18 cellular contexts compared by ENCODE assay signal in the genomic region with DNA sequence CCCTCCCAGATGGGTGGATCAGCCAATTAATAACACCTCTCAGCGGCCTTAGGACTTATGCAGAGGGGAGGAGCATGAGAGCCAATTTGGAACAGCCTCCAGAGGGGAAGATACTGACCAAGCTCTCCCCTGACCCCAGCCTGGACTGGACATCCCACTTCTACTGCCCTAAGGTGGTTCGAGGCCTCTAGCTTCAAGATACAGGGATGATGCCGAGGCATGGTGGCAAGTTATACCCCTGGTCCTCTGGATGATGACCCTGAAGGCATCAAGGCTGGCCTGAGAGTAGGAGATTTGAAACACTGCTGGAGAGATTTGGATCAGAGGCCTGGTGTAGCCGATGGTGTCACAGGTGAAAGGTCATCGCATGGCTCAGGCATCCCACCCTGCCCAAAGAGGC. TPM values are rescaled to one million over a fixed set of nuclear protein-coding genes. Genes with fewer than 3 reads are reported as not detected.
DNase-seq lines count a peak whose midpoint lies in the region; ATAC-seq, FAIRE-seq and TF ChIP-seq lines count a peak whose summit lies in the region.
"Had no signal": no experiment of that assay in that cellular context is flagged by ENCODE, and none has a peak within 500 bp of the region (broad histone marks: within the 10 kb centered on the region; RNA-seq: fewer than 3 reads in every experiment).

No MANE protein-coding gene starts in this region.

- H3K27ac ChIP-seq in right atrium auricular region: no peak overlapping the region
- H3K27ac ChIP-seq in right cardiac atrium (ENCODE audit: low read length): no peak overlapping the region
- H3K27ac ChIP-seq in K562 (ENCODE audit: extremely low read depth, low read depth, low read length): no peak overlapping the region
- no peak overlapping the region for H3K27ac ChIP-seq in SK-N-SH (ENCODE audit: low read depth in 2 of 2, low read length in 1 of 2)
- H3K27ac ChIP-seq: C4-2B, HL-60 had no signal

- POLR2A ChIA-PET in K562 (lab: Yijun Ruan, JAX) (interaction anchor here (0.5 to 1.6 kb wide), 3 partner anchors 9 to 90 kb away, joined by 3 to 4 read pairs (median 3); no protein-coding TSS in a partner anchor), SK-N-SH (lab: Yijun Ruan, JAX) (no interaction called here)

- no peak for ATAC-seq in right cardiac atrium
- ATAC-seq in K562: no peak
- ATAC-seq in esophagus mucosa: peak; percentile 37
- ATAC-seq: GM12878 had no signal

- H3K4me1 ChIP-seq in right atrium auricular region (peaks cover 0 to 21% of the 10 kb centered on the region in 2 donors), right cardiac atrium (ENCODE audit: control insufficient read depth, insufficient read depth, low read length) (peaks cover 5% of the 10 kb centered on the region), K562 (replicated peaks in 1 of 2; ENCODE audit: control insufficient read depth in 2 of 2, insufficient read depth in 2 of 2, low read length in 2 of 2) (peaks cover 0 to 20% of the 10 kb centered on the region in 2 experiments; a peak in 2 of 5 replicates), SK-N-SH (ENCODE audit: control insufficient read depth in 1 of 2, insufficient read depth in 2 of 2, low read depth in 1 of 2, low read length in 1 of 2) (peaks cover 0 to 9% of the 10 kb centered on the region in 2 experiments; a peak in 1 of 4 replicates)
- H3K4me1 ChIP-seq: BE2C had no signal

- intact Hi-C loops in right cardiac atrium (cut with DNase I) (loop anchor here in 3 of 4 donors (5.0 to 10.0 kb wide), 4 partner anchors 172 to 415 kb away; no protein-coding TSS in a partner anchor), K562 (cut with micrococcal nuclease) (loop anchor here (5.0 kb wide), 3 partner anchors 72 to 412 kb away; no protein-coding TSS in a partner anchor)

- TF ChIP-seq EP300 in K562 (IDR thresholded peaks at IDR 0.05; ENCODE audit: low read length) (no peak), SK-N-SH (IDR thresholded peaks at IDR 0.05; ENCODE audit: borderline replicate concordance in 1 of 2, low read depth in 1 of 2, low read length in 1 of 2) (no peak)

- BruUV-seq in K562 (replicated peaks; lab: Mats Ljungman, UMichigan): no TSS peak

- in situ Hi-C loops in K562 (cut with MboI): no loop called here

- WGBS in right cardiac atrium: 94% methylated on average over 5 of the region's 5 CpGs
- 6% methylated on average over 5 of the region's 5 CpGs for WGBS in K562 (ENCODE audit: insufficient coverage, low coverage, missing lambda C conversion rate)
- whole genome bisulfite sequencing in SK-N-SH (ENCODE audit: low lambda C conversion rate): 51% methylated on average over 3 of the region's 5 CpGs

- peak; percentile 28 for DNase-seq in right atrium auricular region (ENCODE audit: low spot score)
- no peak for DNase-seq in right cardiac atrium
- no peak for DNase-seq in K562 (ENCODE audit: extremely low read depth in 1 of 4, low spot score in 3 of 4)
- no peak for DNase-seq in urothelium cell line (ENCODE audit: low spot score)
- DNase-seq in SK-N-SH: no peak
- DNase-seq in activated CD4-positive, alpha-beta T cell treated with anti-CD3 and anti-CD28 coated beads, Interleukin-2, amount 50 U/mL, for 4 hours: no peak
- DNase-seq in NCI-H146 (lab: John Stamatoyannopoulos, UW): no peak
- DNase-seq: BE2C; CD4-positive, alpha-beta memory T cell; DMS79; GOT3; H9 had no signal

- H3F3A ChIP-seq in SK-N-SH (replicated peaks; ENCODE audit: insufficient read depth): no peaks in the 10 kb centered on the region

- no peak for FAIRE-seq in K562 (lab: Jason Lieb, UNC)
- peak; percentile 56 for FAIRE-seq in urothelium cell line (lab: Jason Lieb, UNC)
- FAIRE-seq: A204.1, GM12878, GM18507 had no signal

- H3K79me2 ChIP-seq in K562 (ENCODE audit: control insufficient read depth, insufficient read depth, low read length) (no peaks in the 10 kb centered on the region), SK-N-SH (ENCODE audit: insufficient read depth) (no peaks in the 10 kb centered on the region)

- TF ChIP-seq RAD21 in K562 (CRISPR knock-in tag; conservative IDR thresholded peaks at IDR 0.05 in 1 of 2, IDR thresholded peaks at IDR 0.05 in 1 of 2) (no peak), SK-N-SH (IDR thresholded peaks at IDR 0.05; ENCODE audit: low read length) (no peak)

- H3K27me3 ChIP-seq in right atrium auricular region: no peaks in the 10 kb centered on the region
- H3K27me3 ChIP-seq in right cardiac atrium (ENCODE audit: control insufficient read depth, insufficient read depth): no peaks in the 10 kb centered on the region
- H3K27me3 ChIP-seq in K562 (ENCODE audit: control insufficient read depth in 2 of 2, insufficient read depth in 2 of 2, low read length in 2 of 2): peaks cover 64 to 76% of the 10 kb centered on the region in 2 experiments
- peaks cover 46% of the 10 kb centered on the region for H3K27me3 ChIP-seq in SK-N-SH (ENCODE audit: insufficient read depth)

- H4K20me1 ChIP-seq in K562 (replicated peaks; ENCODE audit: control insufficient read depth, insufficient read depth, low read length) (peaks cover 9% of the 10 kb centered on the region; the same call in 1 of the 2 replicates), SK-N-SH (ENCODE audit: insufficient read depth) (no peaks in the 10 kb centered on the region)

- no peaks in the 10 kb centered on the region for H3K36me3 ChIP-seq in right atrium auricular region
- H3K36me3 ChIP-seq in K562 (ENCODE audit: control insufficient read depth, insufficient read depth, low read length): no peaks in the 10 kb centered on the region
- H3K36me3 ChIP-seq in SK-N-SH (replicated peaks in 1 of 2; ENCODE audit: control insufficient read depth in 1 of 2, insufficient read depth in 2 of 2, low read length in 1 of 2): no peaks in the 10 kb centered on the region
- H3K36me3 ChIP-seq: BE2C had no signal

- H3K4me2 ChIP-seq in K562 (ENCODE audit: insufficient read depth, low read length) (no peak overlapping the region), SK-N-SH (no peak overlapping the region)

- H2AFZ ChIP-seq in K562 (ENCODE audit: low read depth, low read length) (no peak overlapping the region), SK-N-SH (ENCODE audit: low read depth) (no peak overlapping the region)

- CTCF ChIA-PET in K562 (lab: Yijun Ruan, JAX; ENCODE audit: low intra/inter-chr PET ratio) (no interaction called here), SK-N-SH (lab: Yijun Ruan, JAX) (interaction anchor here (1.1 to 12.3 kb wide), 8 partner anchors 11 to 308 kb away, joined by 3 to 223 read pairs (median 16); a partner anchor contains a TSS)

- TF ChIP-seq POLR2A in K562 (conservative IDR thresholded peaks at IDR 0.05): no peak

- H3K4me3 ChIP-seq in right atrium auricular region (no peak overlapping the region), right cardiac atrium (ENCODE audit: low read length) (no peak overlapping the region), K562 (no peak overlapping the region), SK-N-SH (ENCODE audit: low read depth in 2 of 2, low read length in 1 of 2) (no peak overlapping the region)
- H3K4me3 ChIP-seq: GM12878 had no signal

- no peaks in the 10 kb centered on the region for H3K9me1 ChIP-seq in K562 (ENCODE audit: control insufficient read depth, insufficient read depth, low read length)

- no peaks in the 10 kb centered on the region for H3K9me3 ChIP-seq in right atrium auricular region
- H3K9me3 ChIP-seq in right cardiac atrium (ENCODE audit: control insufficient read depth, low read length): no peaks in the 10 kb centered on the region
- no peaks in the 10 kb centered on the region for H3K9me3 ChIP-seq in K562 (replicated peaks; ENCODE audit: control insufficient read depth, insufficient read depth, low read depth, low read length)
- H3K9me3 ChIP-seq in SK-N-SH: no peaks in the 10 kb centered on the region
- H3K9me3 ChIP-seq: BE2C had no signal

- no peak for TF ChIP-seq CTCF in right atrium auricular region (IDR thresholded peaks at IDR 0.05)
- no peak for TF ChIP-seq CTCF in K562 (IDR thresholded peaks at IDR 0.05 in 2 of 3, conservative IDR thresholded peaks at IDR 0.05 in 1 of 3; ENCODE audit: insufficient read depth in 2 of 3, low read depth in 1 of 3, low read length in 3 of 3)
- TF ChIP-seq CTCF in SK-N-SH (IDR thresholded peaks at IDR 0.05): no peak

- H3K9me2 ChIP-seq in SK-N-SH: no peaks in the 10 kb centered on the region

- no peak overlapping the region for H3K9ac ChIP-seq in K562 (ENCODE audit: insufficient read depth in 1 of 2, low read depth in 2 of 2, low read length in 2 of 2)
- no peak overlapping the region for H3K9ac ChIP-seq in SK-N-SH

TF ChIP-seq in K562, 482 proteins besides CTCF, POLR2A, EP300 and RAD21 (continues in another document):
- TF ChIP-seq NR2C1 (IDR thresholded peaks at IDR 0.05) (no peak), NR2C1 (tag; IDR thresholded peaks at IDR 0.05) (peak; percentile 41; the same call in 1 of the 2 replicates)

TF ChIP-seq in SK-N-SH, 30 proteins besides CTCF, POLR2A, EP300 and RAD21 (continues in another document):
- no peak for TF ChIP-seq ELF1 (IDR thresholded peaks at IDR 0.05)

RNA-seq across cellular contexts. Expression of a gene that starts 3.2 kb away (rescaled TPM):
- total RNA-seq in right atrium auricular region (1 to 10 TPM; 3.9 to 4.4 TPM), right cardiac atrium (1 to 10 TPM; 2.4 to 6.3 (median 5.6) TPM), K562 (2014; rRNA removed) (0.29 and 0.45 TPM in 2 replicates), K562 (2014; rRNA removed; fragmentation: Illumina TruSeq; extraction: Trizol) (0.41 and 0.47 TPM in 2 replicates), K562 (2015; rRNA removed; fragmentation: Illumina TruSeq; extraction: Trizol) (0.18 and 0.34 TPM in 2 replicates), K562 (2021) (0.47 and 0.53 TPM in 2 replicates), esophagus mucosa (1.3 TPM)
- polyA plus RNA-seq in right cardiac atrium (2.9 TPM), K562 (2011; rRNA removed) (0.15 and 0.71 TPM in 2 replicates), K562 (2014; fragmentation: Illumina TruSeq; extraction: Trizol) (0.24 and 0.61 TPM in 2 replicates), K562 (2014; fragmentation: Nextera tagmentation; extraction: Ambion mirVana) (under 1 TPM; 0.34 to 0.36 TPM), K562 (2014; rRNA removed) (0.43 and 1.2 TPM in 2 replicates), SK-N-SH (2012; rRNA removed) (0.03 and 0.18 TPM in 2 replicates)
- 0.32 and 1.6 TPM in 2 replicates for total RNA-seq in K562 (2011; cell fraction: chromatin; rRNA removed; ENCODE audit: low replicate concordance)
- total RNA-seq in K562 (2011; cell fraction: nucleolus; rRNA removed): 0.50 and 0.66 TPM in 2 replicates
- 0.22 and 0.84 TPM in 2 replicates for total RNA-seq in K562 (2011; cell fraction: nucleoplasm; rRNA removed)
- polyA plus RNA-seq in K562 (2011; cell fraction: cytosol; rRNA removed): 0.12 and 1.1 TPM in 2 replicates
- 0.67 and 3.2 TPM in 2 replicates for polyA plus RNA-seq in K562 (2011; cell fraction: nucleus; rRNA removed)
- 0.42 and 0.94 TPM in 2 replicates for polyA plus RNA-seq in K562 (2012)
- 0.42 TPM in 1 of 2 replicates, not detected in the other for polyA minus RNA-seq in K562 (2011; rRNA and poly(A)+ RNA removed)
- polyA minus RNA-seq in K562 (2011; cell fraction: cytosol; rRNA and poly(A)+ RNA removed): 0.95 TPM in 1 of 2 replicates, not detected in the other
- polyA minus RNA-seq in K562 (2011; cell fraction: nucleus; rRNA and poly(A)+ RNA removed): 0.44 and 0.54 TPM in 2 replicates
- 0.03 and 0.05 TPM in 2 replicates for polyA plus RNA-seq in SK-N-SH (2012; cell fraction: cytosol; rRNA removed)
- 0.04 and 0.12 TPM in 2 replicates for polyA plus RNA-seq in SK-N-SH (2012; cell fraction: nucleus; rRNA removed)
